33 cellular contexts compared by ENCODE assay signal in genomic region chr2:20250436-20250835, GRCh38. TPM values are rescaled to one million over a fixed set of nuclear protein-coding genes. Genes with fewer than 3 reads are reported as not detected.
"Had no signal": no experiment of that assay in that cellular context is flagged by ENCODE, and none has a peak within 500 bp of the region (broad histone marks: within the 10 kb centered on the region; RNA-seq: fewer than 3 reads in every experiment).

No MANE protein-coding gene starts in this region.

- DNase-seq: activated B cell treated with CpG ODN at 0.5 μM for 24 hours; activated CD4-positive, alpha-beta T cell treated with anti-CD3 and anti-CD28 coated beads for 48 hours; activated CD4-positive, alpha-beta T cell treated with anti-CD3 and anti-CD28 coated beads, Interleukin-2, amount 50 U/mL, for 4 hours; activated CD4-positive, CD25-positive, alpha-beta regulatory T cell treated with anti-CD3 and anti-CD28 coated beads, Interleukin-2, amount 50 U/mL, for 72 hours; activated CD8-positive, alpha-beta memory T cell treated with anti-CD3 and anti-CD28 coated beads, Interleukin-2, amount 50 U/mL, for 4 hours; activated gamma-delta T cell treated with Interleukin-2 at 50 U/mL for 16 hours; activated naive CD4-positive, alpha-beta T cell treated with anti-CD3 and anti-CD28 coated beads for 36 hours; activated naive CD8-positive, alpha-beta T cell treated with anti-CD3 and anti-CD28 coated beads for 36 hours; activated T-cell treated with anti-CD3 and anti-CD28 coated beads for 4 hours; activated T-cell treated with anti-CD3 and anti-CD28 coated beads, Interleukin-2, amount 50 U/mL, for 48 hours; amniotic stem cell; aorta; brain microvascular endothelial cell; colonic mucosa; Karpas-422; KBM-7; NCI-H1048; NCI-H1105 treated with DMSO at 0.1 percent for 48 hours; NCI-H1436; NCI-H1694; NCI-H1930; NCI-H2081 treated with DMSO at 0.1 percent for 48 hours; NCI-H226; NCI-H524 treated with DMSO at 0.1 percent for 48 hours; SHP77 treated with DMSO at 0.1 percent for 48 hours; SW 1271; T-helper 1 cell; T-helper 2 cell; T-helper 9 cell had no signal

- H3K9me3 Mint-ChIP-seq: activated B cell treated with CpG ODN at 0.5 μM for 24 hours; activated naive CD4-positive, alpha-beta T cell treated with anti-CD3 and anti-CD28 coated beads for 36 hours; activated naive CD8-positive, alpha-beta T cell treated with anti-CD3 and anti-CD28 coated beads for 36 hours; central memory CD8-positive, alpha-beta T cell had no signal

- H3K9me3 ChIP-seq: colonic mucosa, SJSA1 had no signal

- H3K4me3 ChIP-seq: colonic mucosa, SJSA1 had no signal

- H3K4me3 Mint-ChIP-seq: activated B cell treated with CpG ODN at 0.5 μM for 24 hours; activated naive CD4-positive, alpha-beta T cell treated with anti-CD3 and anti-CD28 coated beads for 36 hours; activated naive CD8-positive, alpha-beta T cell treated with anti-CD3 and anti-CD28 coated beads for 36 hours; central memory CD8-positive, alpha-beta T cell had no signal

- H3K27me3 Mint-ChIP-seq: activated B cell treated with CpG ODN at 0.5 μM for 24 hours; activated naive CD8-positive, alpha-beta T cell treated with anti-CD3 and anti-CD28 coated beads for 36 hours; central memory CD8-positive, alpha-beta T cell had no signal

- H3K4me1 ChIP-seq: colonic mucosa, SJSA1 had no signal

- H3K27ac Mint-ChIP-seq: activated B cell treated with CpG ODN at 0.5 μM for 24 hours; activated naive CD4-positive, alpha-beta T cell treated with anti-CD3 and anti-CD28 coated beads for 36 hours; activated naive CD8-positive, alpha-beta T cell treated with anti-CD3 and anti-CD28 coated beads for 36 hours had no signal

- H3K27ac ChIP-seq: brain microvascular endothelial cell, colonic mucosa, SJSA1, VCaP had no signal

- H3K27me3 ChIP-seq: brain microvascular endothelial cell, colonic mucosa, SJSA1 had no signal

- H3K4me1 Mint-ChIP-seq: activated B cell treated with CpG ODN at 0.5 μM for 24 hours; activated naive CD8-positive, alpha-beta T cell treated with anti-CD3 and anti-CD28 coated beads for 36 hours; central memory CD8-positive, alpha-beta T cell had no signal

- ATAC-seq: Panc1 had no signal

RNA-seq across cellular contexts. Expression of gene SDC1, which starts 25.5 kb away (rescaled TPM):
- total RNA-seq: activated B cell treated with CpG ODN at 0.5 μM for 24 hours had no signal
